35 cellular contexts compared by ENCODE assay signal in the genomic region with DNA sequence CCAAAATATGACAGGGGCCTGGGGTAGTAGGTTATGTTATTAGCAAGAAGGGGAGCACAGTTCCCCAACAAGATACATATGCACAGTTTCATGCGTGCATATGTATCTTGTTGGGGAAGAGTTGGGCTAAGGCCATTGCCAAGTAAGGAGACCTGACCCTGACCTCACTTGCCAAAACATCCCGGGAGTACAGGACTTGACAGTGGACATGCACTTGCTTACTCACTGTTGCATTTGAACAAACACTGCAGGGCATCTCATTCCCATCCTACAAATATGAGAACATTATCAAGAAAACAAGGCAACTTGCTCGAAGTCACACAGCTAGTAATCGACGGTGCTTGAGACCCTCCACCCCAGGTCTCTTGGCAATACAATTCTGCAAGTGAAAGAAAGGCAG. TPM values are rescaled to one million over a fixed set of nuclear protein-coding genes. Genes with fewer than 3 reads are reported as not detected.
"Had no signal": no experiment of that assay in that cellular context is flagged by ENCODE, and none has a peak within 500 bp of the region (broad histone marks: within the 10 kb centered on the region; RNA-seq: fewer than 3 reads in every experiment).

No MANE protein-coding gene starts in this region.

- H3K4me3 ChIP-seq: ascending aorta, cardiac muscle cell had no signal

- H3K27ac ChIP-seq: ascending aorta, cardiac muscle cell, VCaP had no signal

- H3K36me3 ChIP-seq: ascending aorta, cardiac muscle cell had no signal

- H3K4me1 Mint-ChIP-seq: activated CD4-positive, alpha-beta T cell treated with anti-CD3 and anti-CD28 coated beads, Interleukin-2, amount 10 ng/mL, durations not matched to agents 24 days and 14 days; activated CD8-positive, alpha-beta memory T cell treated with anti-CD3 and anti-CD28 coated beads, Interleukin-2, amount 10 ng/mL, durations not matched to agents 7 days and 5 days; activated naive CD4-positive, alpha-beta T cell treated with anti-CD3 and anti-CD28 coated beads, Interleukin-2, amount 10 ng/mL, durations not matched to agents 7 days and 5 days; activated naive CD4-positive, alpha-beta T cell treated with anti-CD3 and anti-CD28 coated beads, Interleukin-2, amount 50 U/mL, for 24 hours; activated naive CD8-positive, alpha-beta T cell treated with anti-CD3 and anti-CD28 coated beads, Interleukin-2, amount 10 ng/mL, durations not matched to agents 7 days and 5 days had no signal

- H3K27ac Mint-ChIP-seq: activated B cell treated with CpG ODN at 0.5 μM for 24 hours; activated CD4-positive, alpha-beta memory T cell treated with anti-CD3 and anti-CD28 coated beads for 36 hours; activated CD4-positive, alpha-beta T cell treated with anti-CD3 and anti-CD28 coated beads, Interleukin-2, amount 10 ng/mL, durations not matched to agents 24 days and 14 days; activated CD8-positive, alpha-beta memory T cell treated with anti-CD3 and anti-CD28 coated beads, Interleukin-2, amount 10 ng/mL, durations not matched to agents 7 days and 5 days; activated CD8-positive, alpha-beta T cell treated with anti-CD3 and anti-CD28 coated beads for 36 hours; activated naive CD4-positive, alpha-beta T cell treated with anti-CD3 and anti-CD28 coated beads, Interleukin-2, amount 10 ng/mL, durations not matched to agents 7 days and 5 days; activated naive CD4-positive, alpha-beta T cell treated with anti-CD3 and anti-CD28 coated beads, Interleukin-2, amount 50 U/mL, for 24 hours; activated naive CD8-positive, alpha-beta T cell; activated naive CD8-positive, alpha-beta T cell treated with anti-CD3 and anti-CD28 coated beads, Interleukin-2, amount 10 ng/mL, durations not matched to agents 7 days and 5 days; activated naive CD8-positive, alpha-beta T cell treated with anti-CD3 and anti-CD28 coated beads, Interleukin-2, amount 50 U/mL, for 24 hours; activated T-cell treated with anti-CD3 and anti-CD28 coated beads, Interleukin-2, amount 50 U/mL, for 24 hours; activated T-helper 2 cell treated with anti-CD3 and anti-CD28 coated beads, Interferon-gamma antibody, Interleukin-2, Interleukin-4, amounts not matched to agents 10 μg/mL and 5 μg/mL and 100 μg/mL, durations not matched to agents 14 hours and 24 hours and 36 hours; brain; T-helper 1 cell treated with Interleukin-12 subunit alpha and Interleukin-12 subunit beta and Interleukin-4 antibody, amounts not matched to agents 30 μg/mL and 1 μg/mL, for 36 hours; T-helper 2 cell treated with Interferon-gamma antibody and Interleukin-4, amounts not matched to agents 5 μg/mL and 100 μg/mL, for 36 hours had no signal

- H3K27me3 Mint-ChIP-seq: activated B cell treated with CpG ODN at 0.5 μM for 24 hours; activated CD4-positive, alpha-beta memory T cell treated with anti-CD3 and anti-CD28 coated beads for 36 hours; activated CD8-positive, alpha-beta T cell treated with anti-CD3 and anti-CD28 coated beads for 36 hours; activated naive CD8-positive, alpha-beta T cell; activated naive CD8-positive, alpha-beta T cell treated with anti-CD3 and anti-CD28 coated beads, Interleukin-2, amount 50 U/mL, for 24 hours; activated T-cell treated with anti-CD3 and anti-CD28 coated beads, Interleukin-2, amount 50 U/mL, for 24 hours had no signal

- H3K9me3 ChIP-seq: ascending aorta had no signal

- H3K36me3 Mint-ChIP-seq: activated CD4-positive, alpha-beta memory T cell treated with anti-CD3 and anti-CD28 coated beads for 36 hours; activated CD8-positive, alpha-beta memory T cell treated with anti-CD3 and anti-CD28 coated beads, Interleukin-2, amount 10 ng/mL, durations not matched to agents 7 days and 5 days; activated naive CD4-positive, alpha-beta T cell treated with anti-CD3 and anti-CD28 coated beads, Interleukin-2, amount 10 ng/mL, durations not matched to agents 7 days and 5 days; activated naive CD4-positive, alpha-beta T cell treated with anti-CD3 and anti-CD28 coated beads, Interleukin-2, amount 50 U/mL, for 24 hours; activated naive CD8-positive, alpha-beta T cell; activated naive CD8-positive, alpha-beta T cell treated with anti-CD3 and anti-CD28 coated beads, Interleukin-2, amount 10 ng/mL, durations not matched to agents 7 days and 5 days; brain had no signal

- H3K9me3 Mint-ChIP-seq: activated B cell treated with CpG ODN at 0.5 μM for 24 hours; activated CD4-positive, alpha-beta memory T cell treated with anti-CD3 and anti-CD28 coated beads for 36 hours; activated CD4-positive, alpha-beta T cell treated with anti-CD3 and anti-CD28 coated beads, Interleukin-2, amount 10 ng/mL, durations not matched to agents 24 days and 14 days; activated CD8-positive, alpha-beta T cell treated with anti-CD3 and anti-CD28 coated beads for 36 hours; activated naive CD4-positive, alpha-beta T cell treated with anti-CD3 and anti-CD28 coated beads, Interleukin-2, amount 10 ng/mL, durations not matched to agents 7 days and 5 days; activated naive CD4-positive, alpha-beta T cell treated with anti-CD3 and anti-CD28 coated beads, Interleukin-2, amount 50 U/mL, for 24 hours; activated naive CD8-positive, alpha-beta T cell treated with anti-CD3 and anti-CD28 coated beads, Interleukin-2, amount 10 ng/mL, durations not matched to agents 7 days and 5 days; activated naive CD8-positive, alpha-beta T cell treated with anti-CD3 and anti-CD28 coated beads, Interleukin-2, amount 50 U/mL, for 24 hours; activated T-cell treated with anti-CD3 and anti-CD28 coated beads, Interleukin-2, amount 50 U/mL, for 24 hours; activated T-helper 2 cell treated with anti-CD3 and anti-CD28 coated beads, Interferon-gamma antibody, Interleukin-2, Interleukin-4, amounts not matched to agents 10 μg/mL and 5 μg/mL and 100 μg/mL, durations not matched to agents 14 hours and 24 hours and 36 hours; brain; T-helper 1 cell treated with Interleukin-12 subunit alpha and Interleukin-12 subunit beta and Interleukin-4 antibody, amounts not matched to agents 30 μg/mL and 1 μg/mL, for 36 hours; T-helper 2 cell treated with Interferon-gamma antibody and Interleukin-4, amounts not matched to agents 5 μg/mL and 100 μg/mL, for 36 hours had no signal

- H3K27me3 ChIP-seq: ascending aorta, cardiac muscle cell had no signal

- ATAC-seq: activated CD8-positive, alpha-beta memory T cell treated with anti-CD3 and anti-CD28 coated beads, Interleukin-2, amount 10 ng/mL, durations not matched to agents 7 days and 5 days; activated CD8-positive, alpha-beta T cell treated with anti-CD3 and anti-CD28 coated beads for 36 hours; activated naive CD8-positive, alpha-beta T cell treated with anti-CD3 and anti-CD28 coated beads, Interleukin-2, amount 50 U/mL, for 24 hours had no signal

- H3K4me3 Mint-ChIP-seq: activated B cell treated with CpG ODN at 0.5 μM for 24 hours; activated CD4-positive, alpha-beta memory T cell treated with anti-CD3 and anti-CD28 coated beads for 36 hours; activated CD4-positive, alpha-beta T cell treated with anti-CD3 and anti-CD28 coated beads, Interleukin-2, amount 10 ng/mL, durations not matched to agents 24 days and 14 days; activated CD8-positive, alpha-beta memory T cell treated with anti-CD3 and anti-CD28 coated beads, Interleukin-2, amount 10 ng/mL, durations not matched to agents 7 days and 5 days; activated CD8-positive, alpha-beta T cell treated with anti-CD3 and anti-CD28 coated beads for 36 hours; activated naive CD4-positive, alpha-beta T cell treated with anti-CD3 and anti-CD28 coated beads, Interleukin-2, amount 10 ng/mL, durations not matched to agents 7 days and 5 days; activated naive CD4-positive, alpha-beta T cell treated with anti-CD3 and anti-CD28 coated beads, Interleukin-2, amount 50 U/mL, for 24 hours; activated naive CD8-positive, alpha-beta T cell; activated naive CD8-positive, alpha-beta T cell treated with anti-CD3 and anti-CD28 coated beads, Interleukin-2, amount 10 ng/mL, durations not matched to agents 7 days and 5 days; activated naive CD8-positive, alpha-beta T cell treated with anti-CD3 and anti-CD28 coated beads, Interleukin-2, amount 50 U/mL, for 24 hours; activated T-cell treated with anti-CD3 and anti-CD28 coated beads, Interleukin-2, amount 50 U/mL, for 24 hours; brain; T-helper 1 cell treated with Interleukin-12 subunit alpha and Interleukin-12 subunit beta and Interleukin-4 antibody, amounts not matched to agents 30 μg/mL and 1 μg/mL, for 36 hours; T-helper 2 cell treated with Interferon-gamma antibody and Interleukin-4, amounts not matched to agents 5 μg/mL and 100 μg/mL, for 36 hours had no signal

- DNase-seq: activated B cell treated with CpG ODN at 0.5 μM for 24 hours; activated CD4-positive, alpha-beta memory T cell treated with anti-CD3 and anti-CD28 coated beads for 36 hours; activated CD4-positive, alpha-beta T cell treated with anti-CD3 and anti-CD28 coated beads for 4 hours; activated CD4-positive, alpha-beta T cell treated with anti-CD3 and anti-CD28 coated beads, Interleukin-2, amount 10 ng/mL, durations not matched to agents 24 days and 14 days; activated CD4-positive, alpha-beta T cell treated with anti-CD3 and anti-CD28 coated beads, Interleukin-2, amount 50 U/mL, for 1 hour; activated CD4-positive, alpha-beta T cell treated with anti-CD3 and anti-CD28 coated beads, Interleukin-2, amount 50 U/mL, for 4 hours; activated CD4-positive, CD25-positive, alpha-beta regulatory T cell treated with anti-CD3 and anti-CD28 coated beads, Interleukin-2, amount 50 U/mL, for 72 hours; activated CD8-positive, alpha-beta memory T cell treated with anti-CD3 and anti-CD28 coated beads for 24 hours; activated CD8-positive, alpha-beta memory T cell treated with anti-CD3 and anti-CD28 coated beads, Interleukin-2, amount 10 ng/mL, durations not matched to agents 7 days and 5 days; activated CD8-positive, alpha-beta memory T cell treated with anti-CD3 and anti-CD28 coated beads, Interleukin-2, amount 50 U/mL, for 48 hours; activated CD8-positive, alpha-beta T cell treated with anti-CD3 and anti-CD28 coated beads for 36 hours; activated effector memory CD4-positive, alpha-beta T cell treated with Interleukin-2 at 50 U/mL for 16 hours; activated gamma-delta T cell; activated naive CD4-positive, alpha-beta T cell treated with anti-CD3 and anti-CD28 coated beads, Interleukin-2, amount 10 ng/mL, durations not matched to agents 7 days and 5 days; activated naive CD4-positive, alpha-beta T cell treated with Interleukin-2 at 50 U/mL for 16 hours; activated naive CD8-positive, alpha-beta T cell treated with anti-CD3 and anti-CD28 coated beads, Interleukin-2, amount 10 ng/mL, durations not matched to agents 7 days and 5 days; activated naive CD8-positive, alpha-beta T cell treated with anti-CD3 and anti-CD28 coated beads, Interleukin-2, amount 50 U/mL, for 24 hours; activated T-cell treated with anti-CD3 and anti-CD28 coated beads, Interleukin-2, amount 50 U/mL, for 24 hours; activated T-cell treated with anti-CD3 and anti-CD28 coated beads, Interleukin-2, amount 50 U/mL, for 48 hours; amygdala; anterior cingulate cortex; caudate nucleus; SW 1271; T-helper 1 cell; T-helper 2 cell; T-helper 9 cell had no signal

RNA-seq across cellular contexts. Expression of a gene that starts 4.8 kb away (rescaled TPM):
- total RNA-seq: activated B cell treated with CpG ODN at 0.5 μM for 24 hours; activated CD4-positive, alpha-beta memory T cell treated with anti-CD3 and anti-CD28 coated beads for 36 hours; activated CD4-positive, alpha-beta T cell treated with anti-CD3 and anti-CD28 coated beads, Interleukin-2, amount 10 ng/mL, durations not matched to agents 24 days and 14 days; activated CD8-positive, alpha-beta memory T cell treated with anti-CD3 and anti-CD28 coated beads, Interleukin-2, amount 10 ng/mL, durations not matched to agents 7 days and 5 days; activated CD8-positive, alpha-beta T cell treated with anti-CD3 and anti-CD28 coated beads for 36 hours; activated naive CD8-positive, alpha-beta T cell treated with anti-CD3 and anti-CD28 coated beads, Interleukin-2, amount 10 ng/mL, durations not matched to agents 7 days and 5 days; activated T-helper 2 cell treated with anti-CD3 and anti-CD28 coated beads, Interferon-gamma antibody, Interleukin-2, Interleukin-4, amounts not matched to agents 10 μg/mL and 5 μg/mL and 100 μg/mL, durations not matched to agents 14 hours and 24 hours and 36 hours; ascending aorta; cardiac muscle cell had no signal
- polyA plus RNA-seq: cardiac muscle cell had no signal

RNA-seq across cellular contexts. Expression of a gene that starts 30.3 kb away (rescaled TPM):
- total RNA-seq: ascending aorta had no signal
